In genomic region chr1:228108742-228109072, GRCh38 we compare ENCODE assay signal across 8 cellular contexts. TPM values are rescaled to one million over a fixed set of nuclear protein-coding genes. Genes with fewer than 3 reads are reported as not detected.
A peak's percentile ranks its signal among the peaks of the same experiment; 100 is the strongest.
DNase-seq lines count a peak whose midpoint lies in the region; ATAC-seq and TF ChIP-seq lines count a peak whose summit lies in the region.

No MANE protein-coding gene starts in this region.

- H3K9ac ChIP-seq in mucosa of stomach (ENCODE audit: low read length): peak overlapping the region; percentile 99

- DNase-seq in AG04450 (ENCODE audit: low read depth, low spot score) (no peak), brain microvascular endothelial cell (no peak), NCI-H2196 (lab: John Stamatoyannopoulos, UW; ENCODE audit: unreplicated experiment) (no peak), islet precursor cell (no peak)
- no peak for DNase-seq in effector CD8-positive, alpha-beta T cell (lab: John Stamatoyannopoulos, UW)

- POLR2A ChIA-PET in AG04450 (lab: Yijun Ruan, JAX): no interaction called here

- in situ Hi-C loops in brain microvascular endothelial cell (cut with HindIII; ENCODE audit: low pct_ligation_motif_present, low sequenced_read_pairs): no loop called here

- CTCF ChIA-PET in AG04450 (lab: Charles Lee): no interaction called here

- peaks cover 30% of the 10 kb centered on the region for H3K4me1 ChIP-seq in mucosa of stomach (ENCODE audit: control insufficient read depth, insufficient read depth, low read length)

- peaks cover 6% of the 10 kb centered on the region for H3K36me3 ChIP-seq in brain microvascular endothelial cell (replicated peaks)
- peaks cover 10% of the 10 kb centered on the region for H3K36me3 ChIP-seq in mucosa of stomach (ENCODE audit: control insufficient read depth, insufficient read depth, low read length)

- no peaks in the 10 kb centered on the region for H3K27me3 ChIP-seq in AG04450 (ENCODE audit: control insufficient read depth, insufficient read depth, low read length)
- no peaks in the 10 kb centered on the region for H3K27me3 ChIP-seq in brain microvascular endothelial cell (replicated peaks)
- H3K27me3 ChIP-seq in mucosa of stomach (ENCODE audit: control insufficient read depth, insufficient read depth, low read length): no peaks in the 10 kb centered on the region

- H3K27ac ChIP-seq in AG04450 (ENCODE audit: low read depth, low read length): no peak overlapping the region
- H3K27ac ChIP-seq in brain microvascular endothelial cell: peak overlapping the region; percentile 62

- H3K4me3 ChIP-seq in AG04450 (ENCODE audit: low read depth, low read length) (peak overlapping the region; percentile 97), brain microvascular endothelial cell (ENCODE audit: low read depth, low read length) (peak overlapping the region; percentile 93), mucosa of stomach (ENCODE audit: low read length) (peak overlapping the region; percentile 98)

- peak; percentile 2 for ATAC-seq in HG03196 (IDR thresholded peaks at IDR 0.05; ENCODE audit: unreplicated experiment)
- no peak for ATAC-seq in HG03460 (IDR thresholded peaks at IDR 0.05; ENCODE audit: unreplicated experiment)

- no peaks in the 10 kb centered on the region; the same call in 1 of the 2 replicates for H3K9me3 ChIP-seq in AG04450 (ENCODE audit: control insufficient read depth, insufficient read depth, low read length)
- H3K9me3 ChIP-seq in mucosa of stomach (ENCODE audit: control insufficient read depth, low read length): no peaks in the 10 kb centered on the region

- TF ChIP-seq CTCF in AG04450 (IDR thresholded peaks at IDR 0.05; ENCODE audit: low read depth, low read length) (no peak), brain microvascular endothelial cell (IDR thresholded peaks at IDR 0.05; ENCODE audit: low read depth, low read length, missing control alignments) (no peak)

RNA-seq across cellular contexts. Expression of gene MRPL55, which starts 0.4 kb away (rescaled TPM):
- 33.4 and 52.9 TPM in 2 replicates for polyA plus RNA-seq in AG04450 (2011; rRNA removed)
- polyA minus RNA-seq in AG04450 (2011; rRNA and poly(A)+ RNA removed): 11.7 and 13.5 TPM in 2 replicates

RNA-seq across cellular contexts. Expression of gene C1orf35, which starts 5.6 kb away (rescaled TPM):
- polyA plus RNA-seq in AG04450 (2011; rRNA removed): 3.6 and 4.4 TPM in 2 replicates
- polyA minus RNA-seq in AG04450 (2011; rRNA and poly(A)+ RNA removed): 0.51 and 0.70 TPM in 2 replicates

RNA-seq across cellular contexts. Expression of gene ARF1, which starts 26.2 kb away (rescaled TPM):
- polyA plus RNA-seq in AG04450 (2011; rRNA removed): 445 and 528 TPM in 2 replicates
- polyA minus RNA-seq in AG04450 (2011; rRNA and poly(A)+ RNA removed): 703 and 979 TPM in 2 replicates

RNA-seq across cellular contexts. Expression of gene GUK1, which starts 31.4 kb away (rescaled TPM):
- 177 and 230 TPM in 2 replicates for polyA plus RNA-seq in AG04450 (2011; rRNA removed)
- 59.6 and 84.3 TPM in 2 replicates for polyA minus RNA-seq in AG04450 (2011; rRNA and poly(A)+ RNA removed)

RNA-seq across cellular contexts. Expression of gene GJC2, which starts 41.0 kb away (rescaled TPM):
- polyA plus RNA-seq in AG04450 (2011; rRNA removed): 1.2 and 1.8 TPM in 2 replicates
- 0.69 and 0.91 TPM in 2 replicates for polyA minus RNA-seq in AG04450 (2011; rRNA and poly(A)+ RNA removed)
